Comparison of ENCODE assay signal across 8 cellular contexts in genomic region chr2:241149925-241150659, GRCh38. TPM values are rescaled to one million over a fixed set of nuclear protein-coding genes. Genes with fewer than 3 reads are reported as not detected.
DNase-seq lines count a peak whose midpoint lies in the region; ATAC-seq, FAIRE-seq and TF ChIP-seq lines count a peak whose summit lies in the region.

TSS of gene PPP1R7 (plus strand) at chr2:241150467. CDS start at chr2:241150496, 29 bp downstream.

- H3K4me3 Mint-ChIP-seq in T-cell, result peak within 1 kb of the TSS; percentile 97 to 100 (median 99)

- no peak for TF ChIP-seq EP300 in upper lobe of left lung (IDR thresholded peaks at IDR 0.05)

- H3K9me3 Mint-ChIP-seq in T-cell, result no peaks in the 10 kb centered on the region

- peak; percentile 67 for ATAC-seq in HG02840 (IDR thresholded peaks at IDR 0.05; ENCODE audit: low FRiP score, unreplicated experiment)
- peak; percentile 81 to 83 (median 82) for ATAC-seq in T-cell (replicated peaks in 1 of 4)
- ATAC-seq in upper lobe of left lung (ENCODE audit: low FRiP score in 2 of 2), result peak; percentile 97 to 98

- H3K27ac Mint-ChIP-seq in T-cell, result peak within 1 kb of the TSS; percentile 93 to 95

- CTCF ChIA-PET in T-cell (lab: Charles Lee), result interaction anchor here (0.6 to 2.1 kb wide), 11 partner anchors 26 to 636 kb away, joined by 3 to 31 read pairs (median 5); no protein-coding TSS in a partner anchor

- peaks cover 19 to 32% (median 22%) of the 10 kb centered on the region in 4 donors for H3K4me1 ChIP-seq in upper lobe of left lung

- TF ChIP-seq CTCF in upper lobe of left lung (IDR thresholded peaks at IDR 0.05), result peak in 4 of 6 experiments; percentile 36 to 60 (median 37)

- WGBS in adipose tissue, 3 donors, result 0 to 1% (median 0%) methylated on average over 73 of the region's 73 CpGs
- WGBS in upper lobe of left lung, 2 donors, result 0% methylated on average over 19 to 59 of the region's 73 CpGs

- FAIRE-seq in GM12891 (lab: Jason Lieb, UNC), result peak; percentile 99

- H3K27ac ChIP-seq in adipose tissue (ENCODE audit: low read depth, low read length), result peak within 1 kb of the TSS; percentile 34
- H3K27ac ChIP-seq in upper lobe of left lung, result peak within 1 kb of the TSS; percentile 83 to 93 (median 87)

- no peaks in the 10 kb centered on the region for H3K27me3 ChIP-seq in upper lobe of left lung

- intact Hi-C loops in cardiac septum (cut with DNase I) (loop anchor here (2.0 to 5.0 kb wide), 3 partner anchors 47 to 563 kb away; partner anchors contain the start of genes CAPN10 and MTERF4), posterior cingulate gyrus (cut with DNase I) (loop anchor here (2.0 to 10.0 kb wide), 2 partner anchors 47 to 85 kb away; partner anchors contain the start of gene MTERF4)

- H3K27me3 Mint-ChIP-seq in T-cell, result no peaks in the 10 kb centered on the region

- POLR2A ChIA-PET in T-cell (lab: Charles Lee), result interaction anchor here (0.5 to 1.0 kb wide), 6 partner anchors 18 to 146 kb away, joined by 3 to 4 read pairs (median 3); no protein-coding TSS in a partner anchor

- H3K36me3 ChIP-seq in upper lobe of left lung, result peaks cover 0 to 8% (median 4%) of the 10 kb centered on the region in 4 donors

- peak within 1 kb of the TSS; percentile 86 to 99 (median 95) for H3K4me3 ChIP-seq in upper lobe of left lung

- peaks cover 42 to 52% (median 50%) of the 10 kb centered on the region in 3 donors for H3K4me1 Mint-ChIP-seq in T-cell

- DNase-seq in GM12891 (ENCODE audit: insufficient read length, low spot score), result peak; percentile 99
- peak; percentile 89 for DNase-seq in NCI-H1436 treated with DMSO at 0.1 percent for 48 hours (lab: John Stamatoyannopoulos, UW)
- peak; percentile 87 to 97 (median 95) for DNase-seq in T-cell
- peak; percentile 97 for DNase-seq in cardiac septum (ENCODE audit: low spot score)
- peak; percentile 90 to 99 (median 94) for DNase-seq in posterior cingulate gyrus
- DNase-seq in upper lobe of left lung, result peak; percentile 96 to 98

- TF ChIP-seq POLR2A in GM12891 (IDR thresholded peaks at IDR 0.05; ENCODE audit: low read depth, low read length), result peak; percentile 63
- TF ChIP-seq POLR2A in upper lobe of left lung (IDR thresholded peaks at IDR 0.05), result peak in 2 of 4 donors; percentile 40 to 83

- peaks cover 5% of the 10 kb centered on the region for H3K36me3 Mint-ChIP-seq in T-cell

- no peaks in the 10 kb centered on the region for H3K9me3 ChIP-seq in upper lobe of left lung

TF ChIP-seq in GM12891, 5 proteins besides CTCF, POLR2A, EP300 and RAD21:
- TF ChIP-seq PAX5 (IDR thresholded peaks at IDR 0.05; ENCODE audit: insufficient read depth, low read length, severe bottlenecking) (no peak), TAF1 (IDR thresholded peaks at IDR 0.05; ENCODE audit: low read depth, low read length) (peak; percentile 87), SPI1 (IDR thresholded peaks at IDR 0.05; ENCODE audit: low read depth, low read length) (peak; percentile 81), POU2F2 (IDR thresholded peaks at IDR 0.05; ENCODE audit: low read depth, low read length) (0 out of 2 replicates have a peak, but pooled peaks have one; percentile 2), POLR2AphosphoS5 (IDR thresholded peaks at IDR 0.05; ENCODE audit: low read depth, low read length) (no peak)

RNA-seq across cellular contexts. Expression of gene PPP1R7, which starts in this region (rescaled TPM):
- polyA plus RNA-seq in GM12891 (2012; ENCODE audit: low read depth, missing spikeins), result 119 TPM
- total RNA-seq in T-cell (10 to 100 TPM; 46.6 to 61.2 (median 53.8) TPM), cardiac septum (77.7 TPM), upper lobe of left lung (10 to 100 TPM; 38.8 to 76.1 (median 57.7) TPM)
- 10 to 100 TPM; 43.4 to 71.8 (median 56.7) TPM for polyA plus RNA-seq in adipose tissue

Comparison
In these comparisons a context has a peak if more than half of its experiments do, and no peak if none do; other contexts are left out.
1. Peak in every context shown above with its lines: DNase-seq, ATAC-seq, H3K4me3 ChIP-seq and H3K27ac ChIP-seq.